22 cellular contexts compared by ENCODE assay signal in genomic region chr7:157997080-157997440, GRCh38.
DNase-seq lines count a peak whose midpoint lies in the region; FAIRE-seq and TF ChIP-seq lines count a peak whose summit lies in the region.
"Had no signal": no experiment of that assay in that cellular context is flagged by ENCODE, and none has a peak within 500 bp of the region (broad histone marks: within the 10 kb centered on the region; RNA-seq: fewer than 3 reads in every experiment).

No MANE protein-coding gene starts in this region.

- H3K36me3 ChIP-seq in BLaER1 (no peaks in the 10 kb centered on the region), H1 (ENCODE audit: control insufficient read depth in 2 of 4, insufficient read depth in 4 of 4, low read length in 3 of 4) (no peaks in the 10 kb centered on the region), neuronal stem cell (replicated peaks in 1 of 2; ENCODE audit: control insufficient read depth in 2 of 2, insufficient read depth in 2 of 2, low read length in 2 of 2) (no peaks in the 10 kb centered on the region)

- no peak overlapping the region for H2BK15ac ChIP-seq in H1 (ENCODE audit: low read length)
- peak overlapping the region; percentile 93 for H2BK15ac ChIP-seq in neuronal stem cell (ENCODE audit: low read length)

- 0 out of 2 replicates have a peak, but pooled peaks cover 5% of the 10 kb centered on the region for H3K9me3 ChIP-seq in BLaER1
- 0 out of 4 replicates have a peak, but pooled peaks cover 0 to 2% of the 10 kb centered on the region in 2 experiments for H3K9me3 ChIP-seq in H1 (ENCODE audit: insufficient read depth in 2 of 2, low read depth in 1 of 2, low read length in 1 of 2)
- no peaks in the 10 kb centered on the region for H3K9me3 ChIP-seq in neuronal stem cell (replicated peaks in 1 of 2; ENCODE audit: control insufficient read depth in 2 of 2, insufficient read depth in 1 of 2, low read depth in 1 of 2, low read length in 2 of 2)
- H3K9me3 ChIP-seq: A549 had no signal

- POLR2A ChIA-PET in H1 (lab: Charles Lee; ENCODE audit: partially characterized antibody) (no interaction called here), GM10248 (lab: Yijun Ruan, JAX) (no interaction called here)

- H3K79me2 ChIP-seq in H1 (ENCODE audit: control insufficient read depth in 1 of 2, insufficient read depth in 2 of 2, low read length in 2 of 2) = no peaks in the 10 kb centered on the region

- H3K18ac ChIP-seq in H1 (ENCODE audit: extremely low read depth, low read length) (0 out of 2 replicates have a peak overlapping the region, but pooled peaks have one; percentile 2), neuronal stem cell (ENCODE audit: low read length) (peak overlapping the region; percentile 78)

- H2BK5ac ChIP-seq in H1 (ENCODE audit: low read depth, low read length) (no peak overlapping the region), neuronal stem cell (ENCODE audit: low read length) (no peak overlapping the region)

- DNase-seq in NCI-H1694 treated with DMSO at 0.1 percent for 48 hours (lab: John Stamatoyannopoulos, UW) (peak; percentile 40), NCI-H1694 (lab: John Stamatoyannopoulos, UW) (no peak), H1 (ENCODE audit: low read depth in 1 of 2, low spot score in 2 of 2) (no peak), neuronal stem cell (ENCODE audit: low spot score) (no peak), amniotic stem cell (lab: John Stamatoyannopoulos, UW) (no peak), GM10248 (ENCODE audit: extremely low spot score) (no peak), NCI-H345 treated with DMSO at 0.1 percent for 48 hours (lab: John Stamatoyannopoulos, UW; ENCODE audit: unreplicated experiment) (no peak)
- DNase-seq: AML-193; Calu3; CD8-positive, alpha-beta T cell; DMS79 treated with DMSO at 0.1 percent for 48 hours; GF-D8; GM23248; HCEC 1CT; IMR-90 had no signal

- CTCF ChIA-PET in H1 (lab: Charles Lee; ENCODE audit: partially characterized antibody) = interaction anchor here (1.2 kb wide), 1 partner anchor 91 kb away, joined by 3 read pairs; no protein-coding TSS in a partner anchor
- CTCF ChIA-PET in GM10248 (lab: Yijun Ruan, JAX) = no interaction called here

- H4K8ac ChIP-seq in H1 (ENCODE audit: extremely low read depth, insufficient read depth, low read length) (no peak overlapping the region; the same call in none of the 2 replicates), neuronal stem cell (ENCODE audit: low read depth, low read length) (no peak overlapping the region)

- H3K4me2 ChIP-seq in BLaER1 = peak overlapping the region; percentile 62
- no peak overlapping the region for H3K4me2 ChIP-seq in H1 (ENCODE audit: insufficient read depth in 1 of 2, low read depth in 2 of 2, low read length in 2 of 2)
- H3K4me2 ChIP-seq in neuronal stem cell (ENCODE audit: insufficient read depth, low read length, poor library complexity, severe bottlenecking) = no peak overlapping the region
- H3K4me2 ChIP-seq: A549 had no signal

- no peaks in the 10 kb centered on the region for H4K20me1 ChIP-seq in BLaER1
- H4K20me1 ChIP-seq in H1 (replicated peaks in 1 of 2; ENCODE audit: control insufficient read depth in 1 of 2, insufficient read depth in 2 of 2, low read length in 2 of 2) = no peaks in the 10 kb centered on the region

- H3K27ac ChIP-seq in BLaER1 (peak overlapping the region; percentile 33), H1 (ENCODE audit: low read depth, low read length) (no peak overlapping the region), neuronal stem cell (replicated peaks; ENCODE audit: low read length) (no peak overlapping the region)
- H3K27ac ChIP-seq: 22Rv1, A549, GM23248, HL-60 had no signal

- 0 out of 2 replicates have a peak overlapping the region, but pooled peaks have one; percentile 13 for H2BK20ac ChIP-seq in H1 (ENCODE audit: low read length)

- no peak for TF ChIP-seq RAD21 in H1 (IDR thresholded peaks at IDR 0.05 in 1 of 2, conservative IDR thresholded peaks at IDR 0.05 in 1 of 2; ENCODE audit: low read depth in 2 of 2, low read length in 2 of 2)

- H3K9ac ChIP-seq in BLaER1 (peak overlapping the region; percentile 6; the same call in 1 of the 2 replicates), H1 (replicated peaks in 1 of 4; ENCODE audit: extremely low read depth in 1 of 4, low read depth in 3 of 4, low read length in 3 of 4) (no peak overlapping the region), neuronal stem cell (ENCODE audit: low read depth, low read length, poor library complexity) (no peak overlapping the region)
- H3K9ac ChIP-seq: GM23248 had no signal

- H2AK5ac ChIP-seq in H1 (ENCODE audit: low read depth, low read length) (peak overlapping the region; percentile 53; the same call in 1 of the 2 replicates), neuronal stem cell (ENCODE audit: low read depth, low read length) (peak overlapping the region; percentile 94)

- no peak overlapping the region for H4K5ac ChIP-seq in H1 (ENCODE audit: insufficient read length, low read depth, low read length)

- H4K91ac ChIP-seq in H1 (replicated peaks; ENCODE audit: insufficient read length, low read length) (no peak overlapping the region), neuronal stem cell (ENCODE audit: low read depth, low read length, poor library complexity) (no peak overlapping the region)

- H3K27me3 ChIP-seq in BLaER1 (no peaks in the 10 kb centered on the region), H1 (replicated peaks in 1 of 4; ENCODE audit: control insufficient read depth in 3 of 4, extremely low read depth in 1 of 4, insufficient read depth in 3 of 4, low read length in 3 of 4) (no peaks in the 10 kb centered on the region), neuronal stem cell (ENCODE audit: control insufficient read depth in 3 of 3, insufficient read depth in 3 of 3, low read depth in 1 of 3, low read length in 3 of 3) (peaks cover 0 to 3% (median 0%) of the 10 kb centered on the region in 3 experiments)

- H3K23ac ChIP-seq in H1 (ENCODE audit: insufficient read length) = no peak overlapping the region
- H3K23ac ChIP-seq in neuronal stem cell (ENCODE audit: low read depth, low read length, poor library complexity) = no peak overlapping the region

- H3K79me1 ChIP-seq in H1 (ENCODE audit: low read depth, low read length) (no peaks in the 10 kb centered on the region), neuronal stem cell (ENCODE audit: low read depth, low read length) (no peaks in the 10 kb centered on the region)

- WGBS in H1 (ENCODE audit: extremely low coverage in 1 of 2, insufficient coverage in 1 of 2, insufficient read length in 1 of 2, insufficient replicate concordance in 2 of 2, low coverage in 1 of 2, low lambda C conversion rate in 2 of 2, missing lambda C conversion rate in 1 of 2), 2 experiments = 87% methylated on average over 7 of the region's 8 CpGs; no CpG with 5 or more reads in 1 of the 2 experiments
- WGBS in neuronal stem cell (ENCODE audit: extremely low coverage in 2 of 2, insufficient read length in 2 of 2, insufficient replicate concordance in 1 of 2), 2 donors = no CpG with 5 or more reads among the region's 8 CpGs

- FAIRE-seq in H1 (lab: Jason Lieb, UNC) = no peak
- FAIRE-seq: A549, GM12878, GM19239, H54 had no signal

- H3K4me1 ChIP-seq in BLaER1 (peaks cover 32% of the 10 kb centered on the region), H1 (replicated peaks in 1 of 4; ENCODE audit: control insufficient read depth in 3 of 4, insufficient read depth in 4 of 4, low read length in 3 of 4) (peaks cover 0 to 13% (median 2%) of the 10 kb centered on the region in 4 experiments; a peak in 2 of 7 replicates), neuronal stem cell (ENCODE audit: control insufficient read depth in 2 of 2, insufficient read depth in 1 of 2, low read depth in 1 of 2, low read length in 2 of 2) (peaks cover 0 to 2% of the 10 kb centered on the region in 2 donors)
- H3K4me1 ChIP-seq: A549 had no signal

- no peak overlapping the region for H3K4ac ChIP-seq in H1 (replicated peaks; ENCODE audit: insufficient read length, low read depth, low read length)
- H3K4ac ChIP-seq in neuronal stem cell (ENCODE audit: low read length) = no peak overlapping the region

- H2BK120ac ChIP-seq in H1 (replicated peaks; ENCODE audit: low read depth, low read length) (no peak overlapping the region), neuronal stem cell (ENCODE audit: low read depth, low read length) (peak overlapping the region; percentile 24)

- H3K23me2 ChIP-seq in H1 (ENCODE audit: low read depth, low read length) = no peaks in the 10 kb centered on the region

- TF ChIP-seq POLR2A in H1 (IDR thresholded peaks at IDR 0.05; ENCODE audit: control extremely low read depth in 1 of 2, low read depth in 2 of 2, low read length in 2 of 2) = no peak

- H3K56ac ChIP-seq in H1 (replicated peaks; ENCODE audit: insufficient read length, low read depth, low read length) = no peak overlapping the region

- peak overlapping the region; percentile 63; the same call in 1 of the 2 replicates for H2BK12ac ChIP-seq in H1 (ENCODE audit: low read depth, low read length)
- H2BK12ac ChIP-seq in neuronal stem cell (ENCODE audit: low read length) = peak overlapping the region; percentile 36

- TF ChIP-seq EP300 in H1 (IDR thresholded peaks at IDR 0.05; ENCODE audit: borderline replicate concordance in 1 of 2, low read depth in 2 of 2, low read length in 2 of 2) = no peak

- TF ChIP-seq CTCF in H1 (IDR thresholded peaks at IDR 0.05; ENCODE audit: control extremely low read depth in 1 of 3, insufficient read depth in 1 of 3, low read depth in 1 of 3, low read length in 3 of 3) = no peak
- no peak for TF ChIP-seq CTCF in GM10248 (IDR thresholded peaks at IDR 0.05; ENCODE audit: control extremely low read depth, extremely low read depth, low read depth, missing control alignments)

- H2AFZ ChIP-seq in H1 (ENCODE audit: low read length) (no peak overlapping the region), neuronal stem cell (ENCODE audit: low read length) (no peak overlapping the region)
- H2AFZ ChIP-seq: GM23248 had no signal

- H3K4me3 ChIP-seq in BLaER1 (no peak overlapping the region), H1 (ENCODE audit: extremely low read depth in 1 of 4, insufficient read depth in 2 of 4, low read depth in 3 of 4, low read length in 4 of 4) (no peak overlapping the region), neuronal stem cell (ENCODE audit: low read length in 2 of 2) (no peak overlapping the region)
- H3K4me3 ChIP-seq: A549, GM12878, GM23248 had no signal

- H3K14ac ChIP-seq in H1 (ENCODE audit: insufficient read length) (no peak overlapping the region), neuronal stem cell (ENCODE audit: low read length) (no peak overlapping the region)

TF ChIP-seq in H1, 55 proteins besides CTCF, POLR2A, EP300 and RAD21 (continues in another document):
- TF ChIP-seq RFX5 (IDR thresholded peaks at IDR 0.05; ENCODE audit: borderline replicate concordance, low read depth, low read length) = no peak
- no peak for TF ChIP-seq CREB1 (IDR thresholded peaks at IDR 0.05)
- no peak for TF ChIP-seq CBX8 (IDR thresholded peaks at IDR 0.05; ENCODE audit: borderline replicate concordance, low read depth, low read length)
- TF ChIP-seq CEBPB (IDR thresholded peaks at IDR 0.05; ENCODE audit: low read depth, low read length) = no peak
- TF ChIP-seq POLR2AphosphoS5 (IDR thresholded peaks at IDR 0.05; ENCODE audit: low read depth, low read length) = no peak
- no peak for TF ChIP-seq TCF12 (IDR thresholded peaks at IDR 0.05; ENCODE audit: low read depth, low read length)
